ENCODE assay signal across 8 cellular contexts in genomic region chr3:186566772-186567071, GRCh38. TPM values are rescaled to one million over a fixed set of nuclear protein-coding genes. Genes with fewer than 3 reads are reported as not detected.
DNase-seq lines count a peak whose midpoint lies in the region; ATAC-seq, FAIRE-seq and TF ChIP-seq lines count a peak whose summit lies in the region.

No MANE protein-coding gene starts in this region.

- H3K4me3 Mint-ChIP-seq in Calu3 (ENCODE audit: low read depth, unreplicated experiment), result peak overlapping the region; percentile 90

- no peak for TF ChIP-seq CTCF in Calu3 (IDR thresholded peaks at IDR 0.05; ENCODE audit: unreplicated experiment)
- TF ChIP-seq CTCF in bronchial epithelial cell (IDR thresholded peaks at IDR 0.05; ENCODE audit: insufficient read depth, low read length, severe bottlenecking), result no peak

- CTCF ChIA-PET in Calu3 (lab: Charles Lee), result interaction anchor here (1.1 to 1.3 kb wide), 2 partner anchors 12 to 50 kb away, joined by 3 read pairs; no protein-coding TSS in a partner anchor

- no peak overlapping the region for H3K27ac ChIP-seq in HUES6 (ENCODE audit: low read depth, low read length)
- H3K27ac ChIP-seq in muscle layer of duodenum (ENCODE audit: low read length), result peak overlapping the region; percentile 93

- H3K9ac ChIP-seq in HUES6 (ENCODE audit: low read length), result peak overlapping the region; percentile 84

- no peak for ATAC-seq in GM19035 (IDR thresholded peaks at IDR 0.05; ENCODE audit: unreplicated experiment)

- DNase-seq in Calu3 (no peak), bronchial epithelial cell (ENCODE audit: low read depth) (no peak), CD1c-positive myeloid dendritic cell (ENCODE audit: extremely low spot score) (no peak), COR-L47 (lab: John Stamatoyannopoulos, UW) (no peak), putamen (ENCODE audit: low spot score) (no peak)

- no TSS peak for BruUV-seq in Calu3 (replicated peaks; lab: Mats Ljungman, UMichigan)

- peak overlapping the region; percentile 88 for H3K27ac Mint-ChIP-seq in Calu3 (ENCODE audit: unreplicated experiment)

- H3K36me3 Mint-ChIP-seq in Calu3 (ENCODE audit: insufficient read depth, unreplicated experiment), result peaks cover 63% of the 10 kb centered on the region

- peaks cover 4% of the 10 kb centered on the region; the same call in 1 of the 2 replicates for H3K36me3 ChIP-seq in HUES6 (ENCODE audit: control insufficient read depth, insufficient read depth, low read length)
- H3K36me3 ChIP-seq in bronchial epithelial cell (ENCODE audit: control insufficient read depth, insufficient read depth, low read length), result no peaks in the 10 kb centered on the region
- peaks cover 3 to 7% of the 10 kb centered on the region in 2 donors for H3K36me3 ChIP-seq in muscle layer of duodenum (ENCODE audit: control insufficient read depth in 1 of 2, insufficient read depth in 2 of 2, low read length in 2 of 2)

- H3K4me3 ChIP-seq in HUES6 (ENCODE audit: low read depth, low read length), result peak overlapping the region; percentile 88
- H3K4me3 ChIP-seq in bronchial epithelial cell (ENCODE audit: low read depth, low read length), result peak overlapping the region; percentile 98
- H3K4me3 ChIP-seq in muscle layer of duodenum (ENCODE audit: low read depth in 1 of 2, low read length in 2 of 2), result peak overlapping the region; percentile 87 to 90

- H3K27me3 ChIP-seq in HUES6 (ENCODE audit: control insufficient read depth, insufficient read depth, low read length) (no peaks in the 10 kb centered on the region), bronchial epithelial cell (ENCODE audit: control insufficient read depth, insufficient read depth, low read length) (no peaks in the 10 kb centered on the region), muscle layer of duodenum (ENCODE audit: low read depth, low read length) (no peaks in the 10 kb centered on the region)

- H3K9me3 Mint-ChIP-seq in Calu3 (ENCODE audit: low read depth, unreplicated experiment), result no peaks in the 10 kb centered on the region

- H3K9me3 ChIP-seq in HUES6 (ENCODE audit: control insufficient read depth, insufficient read depth, low read depth, low read length), result no peaks in the 10 kb centered on the region
- no peaks in the 10 kb centered on the region for H3K9me3 ChIP-seq in muscle layer of duodenum (ENCODE audit: control insufficient read depth in 1 of 2, low read length in 2 of 2)

- H3K27me3 Mint-ChIP-seq in Calu3 (ENCODE audit: unreplicated experiment), result no peaks in the 10 kb centered on the region

- FAIRE-seq in bronchial epithelial cell (lab: Jason Lieb, UNC), result no peak

- H3K4me1 ChIP-seq in HUES6 (ENCODE audit: control insufficient read depth, insufficient read depth, low read length) (peaks cover 11% of the 10 kb centered on the region), muscle layer of duodenum (ENCODE audit: control insufficient read depth in 1 of 2, insufficient read depth in 2 of 2, low read length in 2 of 2) (peaks cover 15 to 42% of the 10 kb centered on the region in 2 donors)

- intact Hi-C loops in Calu3 (cut with micrococcal nuclease; ENCODE audit: unreplicated experiment), result no loop called here

- peaks cover 36% of the 10 kb centered on the region for H3K4me1 Mint-ChIP-seq in Calu3 (ENCODE audit: low read depth, unreplicated experiment)

RNA-seq across cellular contexts. Expression of gene TBCCD1, which starts 0.4 kb away (rescaled TPM):
- total RNA-seq in Calu3 (2022), result 21.0 and 25.1 TPM in 2 replicates
- total RNA-seq in bronchial epithelial cell, result 13.7 and 14.7 TPM in 2 replicates

RNA-seq across cellular contexts. Expression of gene DNAJB11, which starts 3.8 kb away (rescaled TPM):
- total RNA-seq in Calu3 (2022) (171 and 181 TPM in 2 replicates), bronchial epithelial cell (66.6 and 94.5 TPM in 2 replicates)

RNA-seq across cellular contexts. Expression of gene CRYGS, which starts 22.5 kb away (rescaled TPM):
- 7.2 and 9.5 TPM in 2 replicates for total RNA-seq in Calu3 (2022)
- 0.79 and 1.7 TPM in 2 replicates for total RNA-seq in bronchial epithelial cell

RNA-seq across cellular contexts. Expression of gene AHSG, which starts 46.1 kb away (rescaled TPM):
- total RNA-seq in Calu3 (2022), result 0.24 and 0.39 TPM in 2 replicates
- 0.13 TPM in 1 of 2 replicates, not detected in the other for total RNA-seq in bronchial epithelial cell
